ENCODE assay signal across 18 cellular contexts in genomic region chr2:232061265-232061664, GRCh38.
A peak's percentile ranks its signal among the peaks of the same experiment; 100 is the strongest.
DNase-seq lines count a peak whose midpoint lies in the region; ATAC-seq, FAIRE-seq and TF ChIP-seq lines count a peak whose summit lies in the region.
"Had no signal": no experiment of that assay in that cellular context is flagged by ENCODE, and none has a peak within 500 bp of the region (broad histone marks: within the 10 kb centered on the region; RNA-seq: fewer than 3 reads in every experiment).

No MANE protein-coding gene starts in this region.

- H3K4me3 ChIP-seq in bronchial epithelial cell (ENCODE audit: low read depth, low read length) = no peak overlapping the region
- no peak overlapping the region for H3K4me3 ChIP-seq in epithelial cell of esophagus (ENCODE audit: low read length)
- H3K4me3 ChIP-seq in esophagus squamous epithelium = no peak overlapping the region
- H3K4me3 ChIP-seq: HAP-1 had no signal

- H3K4me1 ChIP-seq in esophagus squamous epithelium = peaks cover 0 to 25% (median 3%) of the 10 kb centered on the region in 3 donors
- H3K4me1 ChIP-seq: HAP-1 had no signal

- intact Hi-C loops in esophagus squamous epithelium (cut with DNase I) = no loop called here
- intact Hi-C loops in activated naive CD4-positive, alpha-beta T cell treated with anti-CD3 and anti-CD28 coated beads for 36 hours (cut with micrococcal nuclease) = no loop called here

- H3K27ac ChIP-seq in esophagus squamous epithelium = peak overlapping the region in 3 of 4 donors; percentile 20 to 40 (median 32)

- peaks cover 12% of the 10 kb centered on the region for H3K36me3 Mint-ChIP-seq in activated naive CD4-positive, alpha-beta T cell treated with anti-CD3 and anti-CD28 coated beads for 36 hours (ENCODE audit: low read depth)

- CTCF ChIA-PET in activated naive CD4-positive, alpha-beta T cell treated with anti-CD3 and anti-CD28 coated beads for 36 hours (lab: Charles Lee) = interaction anchor here (0.6 kb wide), 2 partner anchors 26 to 180 kb away, joined by 3 read pairs; no protein-coding TSS in a partner anchor

- H3K36me3 ChIP-seq in bronchial epithelial cell (ENCODE audit: control insufficient read depth, insufficient read depth, low read length) = no peaks in the 10 kb centered on the region
- H3K36me3 ChIP-seq in esophagus squamous epithelium = no peaks in the 10 kb centered on the region
- H3K36me3 ChIP-seq: HAP-1 had no signal

- H3K27me3 ChIP-seq in bronchial epithelial cell (ENCODE audit: control insufficient read depth, insufficient read depth, low read length) = no peaks in the 10 kb centered on the region
- H3K27me3 ChIP-seq in esophagus squamous epithelium = no peaks in the 10 kb centered on the region

- ATAC-seq in GM21528 (IDR thresholded peaks at IDR 0.05; ENCODE audit: low FRiP score, unreplicated experiment) (no peak), GM19324 (IDR thresholded peaks at IDR 0.05; ENCODE audit: low FRiP score, unreplicated experiment) (no peak)

- no peak overlapping the region for H3K27ac Mint-ChIP-seq in activated naive CD4-positive, alpha-beta T cell treated with anti-CD3 and anti-CD28 coated beads for 36 hours
- H3K27ac Mint-ChIP-seq: CD4-positive, alpha-beta memory T cell had no signal

- peaks cover 41% of the 10 kb centered on the region for H3K4me1 Mint-ChIP-seq in activated naive CD4-positive, alpha-beta T cell treated with anti-CD3 and anti-CD28 coated beads for 36 hours (ENCODE audit: low read depth)

- H3K27me3 Mint-ChIP-seq in activated naive CD4-positive, alpha-beta T cell treated with anti-CD3 and anti-CD28 coated beads for 36 hours (ENCODE audit: low read depth) = no peaks in the 10 kb centered on the region
- H3K27me3 Mint-ChIP-seq: CD4-positive, alpha-beta memory T cell had no signal

- no peaks in the 10 kb centered on the region for H3K9me3 ChIP-seq in esophagus squamous epithelium
- H3K9me3 ChIP-seq: HAP-1 had no signal

- no peak for FAIRE-seq in bronchial epithelial cell (lab: Jason Lieb, UNC)
- FAIRE-seq: GM12891, GM18507, H54 had no signal

- no peak overlapping the region for H3K4me3 Mint-ChIP-seq in activated naive CD4-positive, alpha-beta T cell treated with anti-CD3 and anti-CD28 coated beads for 36 hours
- H3K4me3 Mint-ChIP-seq: CD4-positive, alpha-beta memory T cell had no signal

- WGBS in esophagus squamous epithelium, 2 donors = 52% methylated on average over 4 of the region's 4 CpGs

- peak; percentile 76 for DNase-seq in bronchial epithelial cell (ENCODE audit: low read depth)
- DNase-seq in epithelial cell of esophagus (ENCODE audit: low read depth) = peak; percentile 50
- no peak for DNase-seq in esophagus squamous epithelium (lab: John Stamatoyannopoulos, UW)
- DNase-seq in activated naive CD4-positive, alpha-beta T cell treated with anti-CD3 and anti-CD28 coated beads for 36 hours = no peak
- DNase-seq: C1 segment of cervical spinal cord; Calu3; CD4-positive, alpha-beta memory T cell; COR-L47; DMS53; DMS79 treated with DMSO at 0.1 percent for 48 hours; GF-D8; GOT3 had no signal

- TF ChIP-seq POLR2A in esophagus squamous epithelium (IDR thresholded peaks at IDR 0.05) = no peak

- TF ChIP-seq CTCF in bronchial epithelial cell (IDR thresholded peaks at IDR 0.05; ENCODE audit: insufficient read depth, low read length, severe bottlenecking) (no peak), epithelial cell of esophagus (IDR thresholded peaks at IDR 0.05; ENCODE audit: insufficient read depth, low read depth, low read length, missing control alignments) (no peak), esophagus squamous epithelium (IDR thresholded peaks at IDR 0.05) (no peak)

- H3K9me3 Mint-ChIP-seq in activated naive CD4-positive, alpha-beta T cell treated with anti-CD3 and anti-CD28 coated beads for 36 hours = peaks cover 3% of the 10 kb centered on the region

Comparison
In these comparisons a context has a peak if more than half of its experiments do, and no peak if none do; other contexts are left out.
1. DNase-seq: peak in bronchial epithelial cell (single experiment) and epithelial cell of esophagus (single experiment); none in esophagus squamous epithelium (single experiment) and activated naive CD4-positive, alpha-beta T cell treated with anti-CD3 and anti-CD28 coated beads for 36 hours (single experiment).